Comparison of ENCODE assay signal across 23 cellular contexts in the genomic region with DNA sequence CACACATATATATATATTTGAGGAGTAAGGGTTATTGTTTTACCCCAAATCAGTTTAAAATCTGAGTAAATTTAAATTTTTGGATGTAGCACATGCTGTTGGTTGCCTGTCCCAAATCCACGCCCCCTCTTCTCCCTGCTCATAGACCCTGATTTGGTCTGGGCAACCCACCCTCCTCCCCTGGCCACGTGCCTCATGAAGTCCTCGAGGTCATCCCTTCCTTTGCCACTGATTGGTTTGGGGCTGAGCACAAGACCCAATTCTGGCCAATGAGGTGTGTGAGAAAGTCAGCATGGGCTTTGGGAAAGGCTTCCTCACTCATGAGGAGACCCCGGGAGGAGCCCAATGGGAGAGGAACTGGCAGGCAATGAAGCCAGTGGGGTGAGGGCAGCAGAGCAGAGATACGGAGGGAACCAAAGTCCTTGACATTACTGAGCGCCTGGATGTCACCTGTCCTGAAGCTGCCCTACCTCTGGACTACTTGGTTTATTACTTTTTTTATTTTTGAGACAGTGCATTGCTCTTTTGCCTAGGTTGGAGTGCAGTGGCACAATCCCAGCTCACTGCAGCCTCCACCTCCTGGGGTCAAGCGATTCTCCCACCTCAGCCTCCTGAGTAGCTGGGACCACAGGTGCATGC.
"Had no signal": no experiment of that assay in that cellular context is flagged by ENCODE, and none has a peak within 500 bp of the region (broad histone marks: within the 10 kb centered on the region; RNA-seq: fewer than 3 reads in every experiment).

No MANE protein-coding gene starts in this region.

- DNase-seq: Kasumi-1, MM.1S, NCI-H1092 treated with DMSO at 0.1 percent for 48 hours, NCI-H1436, NCI-H187, NCI-H2029, NCI-H2081 treated with DMSO at 0.1 percent for 48 hours, NCI-H2171, NCI-H226, NCI-H446, NCI-H510A, NCI-H524 treated with DMSO at 0.1 percent for 48 hours, NCI-H69, NCI-H774, Right ventricle myocardium superior, RPMI8226, SIG-M5 had no signal

- H3K27ac ChIP-seq: HL-60, KMS-11, SJSA1, SK-N-MC had no signal

- H3K9me3 ChIP-seq: SJSA1 had no signal

- H3K4me2 ChIP-seq: KMS-11 had no signal

- H3K27me3 ChIP-seq: SJSA1 had no signal

- FAIRE-seq: HTR-8/SVneo, RCC 7860 had no signal

- H3K4me3 ChIP-seq: SJSA1, SK-N-MC had no signal

- H3K9ac ChIP-seq: KMS-11 had no signal

- H3K36me3 ChIP-seq: SJSA1 had no signal
